ENCODE assay signal across 31 cellular contexts in genomic region chr3:174377684-174378083, GRCh38.
"Had no signal": no experiment of that assay in that cellular context is flagged by ENCODE, and none has a peak within 500 bp of the region (broad histone marks: within the 10 kb centered on the region; RNA-seq: fewer than 3 reads in every experiment).

No MANE protein-coding gene starts in this region.

- H3K27ac Mint-ChIP-seq: naive thymus-derived CD8-positive, alpha-beta T cell; natural killer cell treated with Interleukin-12 subunit alpha and Interleukin-12 subunit beta and Interleukin-15 and Interleukin-18, amount 100 ng/mL, for 72 hours; nephron progenitor cell; progenitor cell of endocrine pancreas; stimulated activated memory B cell treated with anti-CD40 and anti-IgM and Interleukin-4, amounts not matched to agents 10 μg/mL and 1 μg/mL and 100 μg/mL, for 72 hours; stimulated activated naive CD8-positive, alpha-beta T cell treated with anti-CD3 and anti-CD28 coated beads, Interleukin-15, amount 100 ng/mL, for 72 hours had no signal

- H3K4me1 Mint-ChIP-seq: naive thymus-derived CD8-positive, alpha-beta T cell; nephron progenitor cell; stimulated activated memory B cell treated with anti-CD40 and anti-IgM and Interleukin-4, amounts not matched to agents 10 μg/mL and 1 μg/mL and 100 μg/mL, for 72 hours; stimulated activated naive CD8-positive, alpha-beta T cell treated with anti-CD3 and anti-CD28 coated beads, Interleukin-15, amount 100 ng/mL, for 72 hours had no signal

- H3K27ac ChIP-seq: neutrophil, pancreas, psoas muscle, right lobe of liver, skin epidermis, spleen, suprapubic skin, thoracic aorta, thyroid gland, tibial nerve, upper lobe of left lung, vagina had no signal

- H3K27me3 Mint-ChIP-seq: naive thymus-derived CD8-positive, alpha-beta T cell; natural killer cell treated with Interleukin-12 subunit alpha and Interleukin-12 subunit beta and Interleukin-15 and Interleukin-18, amount 100 ng/mL, for 72 hours; progenitor cell of endocrine pancreas; stimulated activated memory B cell treated with anti-CD40 and anti-IgM and Interleukin-4, amounts not matched to agents 10 μg/mL and 1 μg/mL and 100 μg/mL, for 72 hours; stimulated activated naive CD8-positive, alpha-beta T cell treated with anti-CD3 and anti-CD28 coated beads, Interleukin-15, amount 100 ng/mL, for 72 hours had no signal

- H3K9me3 Mint-ChIP-seq: naive thymus-derived CD8-positive, alpha-beta T cell; nephron progenitor cell had no signal

- DNase-seq: naive thymus-derived CD8-positive, alpha-beta T cell; nephron progenitor cell; nucleus accumbens; right lobe of liver; spleen; stimulated activated CD4-positive, alpha-beta T cell treated with anti-CD3 and anti-CD28 coated beads, Interleukin-12 subunit alpha, Interleukin-12 subunit beta, amount 100 ng/mL, for 4 hours; stimulated activated CD4-positive, alpha-beta T cell treated with anti-CD3 and anti-CD28 coated beads, Interleukin-1b, Interleukin-23, amount 100 ng/mL, for 48 hours; stimulated activated CD4-positive, alpha-beta T cell treated with anti-CD3 and anti-CD28 coated beads, Interleukin-4, amount 100 ng/mL, for 1 hour; stimulated activated CD4-positive, alpha-beta T cell treated with anti-CD3 and anti-CD28 coated beads, Interleukin-4, amount 100 ng/mL, for 4 hours; stimulated activated CD8-positive, alpha-beta memory T cell treated with anti-CD3 and anti-CD28 coated beads, Interleukin-4, amount 100 ng/mL, for 48 hours; stimulated activated naive CD4-positive, alpha-beta T cell; stimulated activated naive CD8-positive, alpha-beta T cell treated with anti-CD3 and anti-CD28 coated beads, Interleukin-15, amount 100 ng/mL, for 72 hours; stimulated activated naive CD8-positive, alpha-beta T cell treated with anti-CD3 and anti-CD28 coated beads, Interleukin-15, Interleukin-2, amounts not matched to agents 100 U/mL and 50 U/mL, for 24 hours; substantia nigra; thyroid gland had no signal

- H3K4me3 Mint-ChIP-seq: naive thymus-derived CD8-positive, alpha-beta T cell; natural killer cell treated with Interleukin-12 subunit alpha and Interleukin-12 subunit beta and Interleukin-15 and Interleukin-18, amount 100 ng/mL, for 72 hours; nephron progenitor cell; neural crest cell; stimulated activated memory B cell treated with anti-CD40 and anti-IgM and Interleukin-4, amounts not matched to agents 10 μg/mL and 1 μg/mL and 100 μg/mL, for 72 hours; stimulated activated naive CD8-positive, alpha-beta T cell treated with anti-CD3 and anti-CD28 coated beads, Interleukin-15, amount 100 ng/mL, for 72 hours had no signal

- H3K27me3 ChIP-seq: neutrophil, pancreas, right lobe of liver, spleen, suprapubic skin, thyroid gland, tibial nerve, upper lobe of left lung, vagina had no signal

- ATAC-seq: naive thymus-derived CD8-positive, alpha-beta T cell; natural killer cell treated with Interleukin-12 subunit alpha and Interleukin-12 subunit beta and Interleukin-15 and Interleukin-18, amount 100 ng/mL, for 72 hours; pancreas; psoas muscle; right cardiac atrium; stimulated activated memory B cell treated with anti-CD40 and anti-IgM and Interleukin-4, amounts not matched to agents 10 μg/mL and 1 μg/mL and 100 μg/mL, for 72 hours; stimulated activated naive CD8-positive, alpha-beta T cell treated with anti-CD3 and anti-CD28 coated beads, Interleukin-15, amount 100 ng/mL, for 72 hours; stimulated activated naive CD8-positive, alpha-beta T cell treated with anti-CD3 and anti-CD28 coated beads, Interleukin-15, Interleukin-2, amounts not matched to agents 100 U/mL and 50 U/mL, for 24 hours had no signal

- H3K4me3 ChIP-seq: pancreas, psoas muscle, right lobe of liver, skin epidermis, smooth muscle cell, spleen, suprapubic skin, thoracic aorta, thyroid gland, tibial nerve, upper lobe of left lung, vagina had no signal

- H3K9me3 ChIP-seq: neutrophil, pancreas, psoas muscle, right lobe of liver, suprapubic skin, thoracic aorta, thyroid gland, tibial nerve, upper lobe of left lung, vagina had no signal

- FAIRE-seq: pancreas, urothelium cell line had no signal

- H3K4me1 ChIP-seq: pancreas, psoas muscle, right lobe of liver, spleen, suprapubic skin, thyroid gland, tibial nerve, upper lobe of left lung, vagina had no signal

- H3K36me3 ChIP-seq: neutrophil, pancreas, right lobe of liver, spleen, suprapubic skin, thoracic aorta, thyroid gland, tibial nerve, upper lobe of left lung, vagina had no signal

- H3K36me3 Mint-ChIP-seq: naive thymus-derived CD8-positive, alpha-beta T cell; natural killer cell treated with Interleukin-12 subunit alpha and Interleukin-12 subunit beta and Interleukin-15 and Interleukin-18, amount 100 ng/mL, for 72 hours; stimulated activated memory B cell treated with anti-CD40 and anti-IgM and Interleukin-4, amounts not matched to agents 10 μg/mL and 1 μg/mL and 100 μg/mL, for 72 hours had no signal
